25 cellular contexts compared by ENCODE assay signal in genomic region chr18:55253814-55254213, GRCh38.
"Had no signal": no experiment of that assay in that cellular context is flagged by ENCODE, and none has a peak within 500 bp of the region (broad histone marks: within the 10 kb centered on the region; RNA-seq: fewer than 3 reads in every experiment).

No MANE protein-coding gene starts in this region.

- H3K4me1 ChIP-seq: prostate gland had no signal

- H3K27me3 ChIP-seq: heart right ventricle, sigmoid colon, tibial nerve, upper lobe of left lung had no signal

- ATAC-seq: heart right ventricle; left cardiac atrium; left ventricle myocardium superior; lower lobe of right lung; naive thymus-derived CD8-positive, alpha-beta T cell; right cardiac atrium; stimulated activated effector memory CD8-positive, alpha-beta T cell treated with anti-CD3 and anti-CD28 coated beads, Interleukin-12 subunit alpha, Interleukin-12 subunit beta, amount 100 ng/mL, for 72 hours had no signal

- H3K9me3 Mint-ChIP-seq: stimulated activated effector memory CD8-positive, alpha-beta T cell treated with anti-CD3 and anti-CD28 coated beads, Interleukin-12 subunit alpha, Interleukin-12 subunit beta, amount 100 ng/mL, for 72 hours had no signal

- DNase-seq: dermis blood vessel endothelial cell; effector memory CD4-positive, alpha-beta T cell; foreskin fibroblast; glutamatergic neuron; heart right ventricle; hippocampal formation; left cardiac atrium; left ventricle myocardium superior; lower lobe of right lung; naive thymus-derived CD8-positive, alpha-beta T cell; nephron progenitor cell; nucleus accumbens; right cardiac atrium; sigmoid colon; stimulated activated CD4-positive, alpha-beta T cell treated with anti-CD3 and anti-CD28 coated beads, Interleukin-2, amount 100 ng/mL, for 24 hours; stimulated activated CD4-positive, alpha-beta T cell treated with anti-CD3 and anti-CD28 coated beads, Interleukin-4, amount 100 ng/mL, for 24 hours; upper lobe of left lung had no signal

- H3K9me3 ChIP-seq: heart right ventricle, lower lobe of right lung, prostate gland, sigmoid colon, thoracic aorta, tibial nerve, upper lobe of left lung had no signal

- H3K4me3 Mint-ChIP-seq: naive thymus-derived CD8-positive, alpha-beta T cell; nephron progenitor cell; stimulated activated effector memory CD8-positive, alpha-beta T cell treated with anti-CD3 and anti-CD28 coated beads, Interleukin-12 subunit alpha, Interleukin-12 subunit beta, amount 100 ng/mL, for 72 hours; stimulated activated naive CD8-positive, alpha-beta T cell treated with anti-CD3 and anti-CD28 coated beads, Interleukin-15, Interleukin-2, amounts not matched to agents 100 ng/mL and 50 ng/mL, for 24 hours had no signal

- FAIRE-seq: endothelial cell of umbilical vein, islet of Langerhans, urothelium cell line had no signal

- H3K36me3 ChIP-seq: prostate gland had no signal

- H3K27ac ChIP-seq: lower lobe of right lung, prostate gland had no signal

- H3K4me3 ChIP-seq: lower lobe of right lung, prostate gland, sigmoid colon, tibial nerve, upper lobe of left lung had no signal

- H3K4me1 Mint-ChIP-seq: naive thymus-derived CD8-positive, alpha-beta T cell had no signal

- H3K36me3 Mint-ChIP-seq: naive thymus-derived CD8-positive, alpha-beta T cell; stimulated activated effector memory CD8-positive, alpha-beta T cell treated with anti-CD3 and anti-CD28 coated beads, Interleukin-12 subunit alpha, Interleukin-12 subunit beta, amount 100 ng/mL, for 72 hours had no signal

- H3K27ac Mint-ChIP-seq: naive thymus-derived CD8-positive, alpha-beta T cell; nephron progenitor cell; stimulated activated effector memory CD8-positive, alpha-beta T cell treated with anti-CD3 and anti-CD28 coated beads, Interleukin-12 subunit alpha, Interleukin-12 subunit beta, amount 100 ng/mL, for 72 hours; stimulated activated naive CD8-positive, alpha-beta T cell treated with anti-CD3 and anti-CD28 coated beads, Interleukin-15, Interleukin-2, amounts not matched to agents 100 ng/mL and 50 ng/mL, for 24 hours had no signal

- H3K27me3 Mint-ChIP-seq: naive thymus-derived CD8-positive, alpha-beta T cell; stimulated activated naive CD8-positive, alpha-beta T cell treated with anti-CD3 and anti-CD28 coated beads, Interleukin-15, Interleukin-2, amounts not matched to agents 100 ng/mL and 50 ng/mL, for 24 hours had no signal
